ENCODE assay signal across 8 cellular contexts in the genomic region with DNA sequence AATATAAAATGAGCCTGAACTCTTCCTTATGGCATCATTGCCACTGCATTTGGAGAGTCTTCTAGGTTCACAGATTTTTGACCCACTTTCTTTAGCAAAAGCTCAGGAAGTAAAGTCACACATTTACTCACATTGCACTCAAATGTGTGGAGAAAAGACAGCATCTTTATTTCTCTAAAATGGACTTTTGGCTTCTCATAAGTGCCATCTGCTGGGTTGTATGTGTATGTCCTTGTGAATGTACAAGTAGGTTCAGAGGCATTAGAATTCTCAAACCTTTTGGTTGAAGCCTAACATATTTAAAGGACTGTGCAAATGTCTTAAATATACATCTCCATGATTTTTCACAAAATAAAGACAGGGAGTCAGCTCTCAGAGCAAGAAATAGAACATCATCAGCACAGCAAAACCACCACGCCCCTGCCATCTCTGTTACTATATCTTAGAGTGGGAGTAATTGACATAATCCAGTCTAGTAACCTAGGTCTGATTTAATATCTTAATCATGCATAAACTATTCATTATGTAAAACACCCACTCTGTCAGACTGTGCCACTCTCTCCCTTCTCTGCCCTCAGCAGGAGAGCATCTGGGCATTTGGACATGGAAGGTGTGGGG. TPM values are rescaled to one million over a fixed set of nuclear protein-coding genes. Genes with fewer than 3 reads are reported as not detected.
DNase-seq lines count a peak whose midpoint lies in the region; ATAC-seq, FAIRE-seq and TF ChIP-seq lines count a peak whose summit lies in the region.

No MANE protein-coding gene starts in this region.

- H3K4me1 Mint-ChIP-seq in endothelial cell (ENCODE audit: unreplicated experiment), result peaks cover 21% of the 10 kb centered on the region

- no peaks in the 10 kb centered on the region for H3K9me3 Mint-ChIP-seq in endothelial cell (ENCODE audit: unreplicated experiment)

- no peaks in the 10 kb centered on the region for H3K36me3 ChIP-seq in bronchial epithelial cell (ENCODE audit: control insufficient read depth, insufficient read depth, low read length)

- peaks cover 3% of the 10 kb centered on the region for H3K36me3 Mint-ChIP-seq in endothelial cell (ENCODE audit: low read depth, unreplicated experiment)

- DNase-seq in COR-L47 (lab: John Stamatoyannopoulos, UW) (peak; percentile 28), M059J (ENCODE audit: low read depth) (peak; percentile 49), bronchial epithelial cell (ENCODE audit: low read depth) (peak; percentile 47), myocyte (ENCODE audit: low read depth) (peak; percentile 46), posterior cingulate gyrus (no peak), endothelial cell (ENCODE audit: low spot score) (no peak)

- H3K27ac Mint-ChIP-seq in endothelial cell (ENCODE audit: unreplicated experiment), result no peak overlapping the region

- no peaks in the 10 kb centered on the region for H3K27me3 ChIP-seq in bronchial epithelial cell (ENCODE audit: control insufficient read depth, insufficient read depth, low read length)

- TF ChIP-seq CTCF in bronchial epithelial cell (IDR thresholded peaks at IDR 0.05; ENCODE audit: insufficient read depth, low read length, severe bottlenecking), result peak; percentile 39
- no peak for TF ChIP-seq CTCF in endothelial cell (IDR thresholded peaks at IDR 0.05; ENCODE audit: unreplicated experiment)

- H3K4me3 Mint-ChIP-seq in endothelial cell (ENCODE audit: unreplicated experiment), result no peak overlapping the region

- intact Hi-C loops in posterior cingulate gyrus (cut with DNase I), result loop anchor here (1.0 kb wide), 1 partner anchor 41 kb away; no protein-coding TSS in a partner anchor

- ATAC-seq in HG03095 (IDR thresholded peaks at IDR 0.05; ENCODE audit: unreplicated experiment) (no peak), GM21381 (IDR thresholded peaks at IDR 0.05; ENCODE audit: unreplicated experiment) (no peak)

- peaks cover 2% of the 10 kb centered on the region for H3K27me3 Mint-ChIP-seq in endothelial cell (ENCODE audit: unreplicated experiment)

- no peak for FAIRE-seq in bronchial epithelial cell (lab: Jason Lieb, UNC)

- H3K4me3 ChIP-seq in bronchial epithelial cell (ENCODE audit: low read depth, low read length), result no peak overlapping the region

RNA-seq across cellular contexts. Expression of a gene that starts 42.2 kb away (rescaled TPM):
- total RNA-seq in M059J (2014; rRNA removed; shearing (Covaris generic)), result 3.0 and 9.2 TPM in 2 replicates
- total RNA-seq in bronchial epithelial cell (2.4 and 4.6 TPM in 2 replicates), myocyte (7.5 and 9.0 TPM in 2 replicates), endothelial cell (ENCODE audit: unreplicated experiment) (0.41 TPM)
- polyA plus RNA-seq in myocyte (2012), result 1.8 TPM

Comparison
In these comparisons a context has a peak if more than half of its experiments do, and no peak if none do; other contexts are left out.
1. DNase-seq: peak in COR-L47 (single experiment), M059J (single experiment), bronchial epithelial cell (single experiment) and myocyte (single experiment); none in posterior cingulate gyrus (0 of 10) and endothelial cell (single experiment).